ENCODE assay signal across 13 cellular contexts in genomic region chr11:70159612-70160570, GRCh38. TPM values are rescaled to one million over a fixed set of nuclear protein-coding genes. Genes with fewer than 3 reads are reported as not detected.
DNase-seq lines count a peak whose midpoint lies in the region; ATAC-seq and TF ChIP-seq lines count a peak whose summit lies in the region.
"Had no signal": no experiment of that assay in that cellular context is flagged by ENCODE, and none has a peak within 500 bp of the region (broad histone marks: within the 10 kb centered on the region; RNA-seq: fewer than 3 reads in every experiment).

No MANE protein-coding gene starts in this region.

- no peaks in the 10 kb centered on the region for H3K27me3 ChIP-seq in thoracic aorta (replicated peaks; ENCODE audit: insufficient read depth)

- H3K36me3 ChIP-seq in thoracic aorta = peaks cover 46% of the 10 kb centered on the region

- H3K4me3 ChIP-seq in fibroblast of mammary gland (ENCODE audit: control insufficient read depth, low read depth, low read length) (no peak overlapping the region), thoracic aorta (no peak overlapping the region)
- H3K4me3 ChIP-seq: SK-N-MC had no signal

- H3K27ac ChIP-seq in thoracic aorta = peak overlapping the region in 1 of 2 donors; percentile 46
- H3K27ac ChIP-seq: 22Rv1, SK-N-MC had no signal

- no peaks in the 10 kb centered on the region for H3K9me3 ChIP-seq in thoracic aorta

- DNase-seq in DMS 273 (lab: John Stamatoyannopoulos, UW; ENCODE audit: unreplicated experiment) (peak; percentile 44), DMS 273 treated with DMSO at 0.1 percent for 48 hours (lab: John Stamatoyannopoulos, UW) (no peak), RKO (ENCODE audit: low spot score) (peak; percentile 24), fibroblast of mammary gland (ENCODE audit: low read depth) (peak; percentile 39), thoracic aorta (ENCODE audit: low spot score) (peak; percentile 68), GM10266 (ENCODE audit: extremely low spot score) (no peak), OCI-M2 (lab: John Stamatoyannopoulos, UW; ENCODE audit: unreplicated experiment) (no peak)
- DNase-seq: effector memory CD4-positive, alpha-beta T cell; islet precursor cell; NCI-H2107 had no signal

- no peak for TF ChIP-seq CTCF in fibroblast of mammary gland (conservative IDR thresholded peaks at IDR 0.05; ENCODE audit: control insufficient read depth, insufficient read depth, low read depth, low read length)
- no peak for TF ChIP-seq CTCF in thoracic aorta (IDR thresholded peaks at IDR 0.05)
- TF ChIP-seq CTCF in GM10266 (IDR thresholded peaks at IDR 0.05; ENCODE audit: control insufficient read depth, insufficient read depth, low read depth, missing control alignments) = no peak

- ATAC-seq in thoracic aorta (ENCODE audit: insufficient number of reproducible peaks, low FRiP score, low read depth) (peak; percentile 40), GM18873 (IDR thresholded peaks at IDR 0.05; ENCODE audit: low FRiP score, unreplicated experiment) (no peak)

- peaks cover 4 to 21% of the 10 kb centered on the region in 2 donors for H3K4me1 ChIP-seq in thoracic aorta (ENCODE audit: control insufficient read depth in 1 of 2, low read depth in 2 of 2)

RNA-seq across cellular contexts. Expression of gene FADD, which starts 43.2 kb away (rescaled TPM):
- total RNA-seq in thoracic aorta = 10 to 100 TPM; 19.5 to 23.2 TPM

Comparison
In these comparisons a context has a peak if more than half of its experiments do, and no peak if none do; other contexts are left out.
1. DNase-seq: peak in DMS 273 (single experiment), RKO (single experiment), fibroblast of mammary gland (single experiment) and thoracic aorta (single experiment); none in DMS 273 treated with DMSO at 0.1 percent for 48 hours (single experiment), GM10266 (single experiment) and OCI-M2 (single experiment).